Comparison of ENCODE assay signal across 1 cellular context in genomic region chr18:62523631-62524442, GRCh38.
A peak's percentile ranks its signal among the peaks of the same experiment; 100 is the strongest.
TF ChIP-seq lines count a peak whose summit lies in the region.

No MANE protein-coding gene starts in this region.

TF ChIP-seq in HEK293, 187 proteins besides CTCF, POLR2A, EP300 and RAD21 (continued from another document):
- TF ChIP-seq REST (tag by site-specific recombination; IDR thresholded peaks at IDR 0.05) (peak; percentile 28; the same call in 1 of the 2 replicates), KLF9 (tag by site-specific recombination; IDR thresholded peaks at IDR 0.05; ENCODE audit: low read depth) (peak; percentile 26; the same call in 1 of the 2 replicates), ZNF18 (tag by site-specific recombination; IDR thresholded peaks at IDR 0.05) (no peak), ZNF335 (tag by site-specific recombination; conservative IDR thresholded peaks at IDR 0.05) (peak; percentile 4), ZBTB8A (tag by site-specific recombination; IDR thresholded peaks at IDR 0.05) (peak; percentile 33), ZBTB7A (tag by site-specific recombination; IDR thresholded peaks at IDR 0.05; ENCODE audit: low read depth) (0 out of 2 replicates have a peak, but pooled peaks have one; percentile 19), ZBTB26 (tag by site-specific recombination; optimal IDR thresholded peaks at IDR 0.05) (peak; percentile 90), ZNF426 (tag by site-specific recombination; IDR thresholded peaks at IDR 0.05) (no peak), ZBTB17 (tag by site-specific recombination; IDR thresholded peaks at IDR 0.05) (peak; percentile 37; the same call in 1 of the 2 replicates), ZNF692 (tag by site-specific recombination; IDR thresholded peaks at IDR 0.05) (0 out of 2 replicates have a peak, but pooled peaks have one; percentile 19), ZNF449 (tag by site-specific recombination; IDR thresholded peaks at IDR 0.05) (peak; percentile 76), ZNF514 (tag by site-specific recombination; IDR thresholded peaks at IDR 0.05) (no peak)
TF ChIP-seq in HEK293: peak in this region for 13.
